Comparison of ENCODE assay signal across 8 cellular contexts in genomic region chr14:52730708-52731111, GRCh38.
DNase-seq lines count a peak whose midpoint lies in the region; ATAC-seq and TF ChIP-seq lines count a peak whose summit lies in the region.

No MANE protein-coding gene starts in this region.

- no peaks in the 10 kb centered on the region for H3K9me3 ChIP-seq in muscle layer of colon (ENCODE audit: low read length)

- H3K27me3 ChIP-seq in muscle layer of colon (ENCODE audit: control insufficient read depth in 1 of 2, insufficient read depth in 2 of 2, low read length in 2 of 2) = no peaks in the 10 kb centered on the region

- ATAC-seq in GM18498 (IDR thresholded peaks at IDR 0.05; ENCODE audit: unreplicated experiment) = no peak

- H3K9ac ChIP-seq in muscle layer of colon (ENCODE audit: low read length) = peak overlapping the region; percentile 86

- TF ChIP-seq CTCF in choroid plexus epithelial cell (conservative IDR thresholded peaks at IDR 0.05; ENCODE audit: low read depth, low read length) = no peak

- peak overlapping the region; percentile 75 for H3K4me3 ChIP-seq in choroid plexus epithelial cell (ENCODE audit: low read depth, low read length)
- H3K4me3 ChIP-seq in muscle layer of colon (ENCODE audit: low read depth in 1 of 2, low read length in 2 of 2) = peak overlapping the region; percentile 79 to 87

- H3K4me1 ChIP-seq in muscle layer of colon (ENCODE audit: insufficient read depth, low read length) = no peaks in the 10 kb centered on the region

- H3K27ac ChIP-seq in muscle layer of colon (ENCODE audit: low read depth, low read length) = peak overlapping the region; percentile 71

- peak; percentile 34 for DNase-seq in EH (ENCODE audit: low read depth)
- DNase-seq in MV-4-11 (lab: John Stamatoyannopoulos, UW) = peak; percentile 31
- DNase-seq in choroid plexus epithelial cell (ENCODE audit: low read depth) = peak; percentile 30
- DNase-seq in NCI-H2227 (lab: John Stamatoyannopoulos, UW; ENCODE audit: unreplicated experiment) = no peak
- DNase-seq in NCI-H82 (lab: John Stamatoyannopoulos, UW) = no peak
- no peak for DNase-seq in HuH-7 (ENCODE audit: low spot score)

- H3K36me3 ChIP-seq in muscle layer of colon (ENCODE audit: insufficient read depth, low read length) = peaks cover 11% of the 10 kb centered on the region

Comparison
In these comparisons a context has a peak if more than half of its experiments do, and no peak if none do; other contexts are left out.
1. DNase-seq: peak in EH (single experiment), MV-4-11 (single experiment) and choroid plexus epithelial cell (single experiment); none in NCI-H2227 (single experiment), NCI-H82 (single experiment) and HuH-7 (single experiment).